In the genomic region with DNA sequence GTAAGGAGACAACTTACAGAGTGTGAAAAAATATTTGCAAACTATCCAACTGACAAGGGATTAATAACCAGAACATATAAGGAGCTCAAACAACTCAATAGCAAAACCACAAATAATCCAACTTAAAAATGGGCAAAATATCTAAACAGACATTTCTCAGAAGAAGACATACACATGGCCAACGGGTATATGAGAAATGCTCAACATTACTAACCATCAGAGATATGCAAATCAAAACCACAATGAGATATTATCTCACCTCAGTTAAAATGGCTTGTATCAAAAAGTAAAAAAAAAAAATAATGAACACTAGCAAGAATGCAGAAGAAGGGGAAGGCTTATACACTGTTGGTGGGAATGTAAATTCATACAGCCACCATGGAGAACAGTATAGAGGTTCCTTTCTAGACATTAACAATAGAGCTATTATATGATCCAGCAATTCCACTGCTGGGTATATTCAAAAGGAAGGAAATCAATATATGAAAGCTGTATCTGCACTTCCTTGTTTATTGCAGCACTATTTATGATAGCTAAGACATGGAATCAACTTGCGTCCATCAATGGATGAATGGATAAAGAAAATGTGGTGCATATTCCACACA, we compare ENCODE assay signal across 38 cellular contexts.
"Had no signal": no experiment of that assay in that cellular context is flagged by ENCODE, and none has a peak within 500 bp of the region (broad histone marks: within the 10 kb centered on the region; RNA-seq: fewer than 3 reads in every experiment).

No MANE protein-coding gene starts in this region.

- H3K4me3 Mint-ChIP-seq: activated CD4-positive, alpha-beta memory T cell treated with anti-CD3 and anti-CD28 coated beads, Interleukin-2, amount 10 ng/mL, durations not matched to agents 7 days and 5 days; activated CD8-positive, alpha-beta memory T cell treated with anti-CD3 and anti-CD28 coated beads, Interleukin-2, amount 10 ng/mL, durations not matched to agents 7 days and 5 days; activated naive CD8-positive, alpha-beta T cell treated with anti-CD3 and anti-CD28 coated beads for 36 hours had no signal

- H3K4me1 Mint-ChIP-seq: activated CD4-positive, alpha-beta memory T cell treated with anti-CD3 and anti-CD28 coated beads, Interleukin-2, amount 10 ng/mL, durations not matched to agents 7 days and 5 days; activated CD8-positive, alpha-beta memory T cell treated with anti-CD3 and anti-CD28 coated beads, Interleukin-2, amount 10 ng/mL, durations not matched to agents 7 days and 5 days; activated naive CD8-positive, alpha-beta T cell treated with anti-CD3 and anti-CD28 coated beads for 36 hours had no signal

- H3K36me3 ChIP-seq: ascending aorta, breast epithelium, Peyer's patch, SJSA1, WERI-Rb-1 had no signal

- H3K9me3 Mint-ChIP-seq: activated CD4-positive, alpha-beta memory T cell treated with anti-CD3 and anti-CD28 coated beads, Interleukin-2, amount 10 ng/mL, durations not matched to agents 7 days and 5 days had no signal

- H3K27me3 Mint-ChIP-seq: activated CD4-positive, alpha-beta memory T cell treated with anti-CD3 and anti-CD28 coated beads, Interleukin-2, amount 10 ng/mL, durations not matched to agents 7 days and 5 days; activated CD8-positive, alpha-beta memory T cell treated with anti-CD3 and anti-CD28 coated beads, Interleukin-2, amount 10 ng/mL, durations not matched to agents 7 days and 5 days; activated naive CD8-positive, alpha-beta T cell treated with anti-CD3 and anti-CD28 coated beads for 36 hours had no signal

- H3K36me3 Mint-ChIP-seq: activated CD8-positive, alpha-beta memory T cell treated with anti-CD3 and anti-CD28 coated beads, Interleukin-2, amount 10 ng/mL, durations not matched to agents 7 days and 5 days; activated naive CD8-positive, alpha-beta T cell treated with anti-CD3 and anti-CD28 coated beads for 36 hours had no signal

- H3K4me3 ChIP-seq: ascending aorta, body of pancreas, breast epithelium, Peyer's patch, SJSA1 had no signal

- H3K27me3 ChIP-seq: ascending aorta, body of pancreas, breast epithelium, Peyer's patch, SJSA1 had no signal

- H3K4me1 ChIP-seq: ascending aorta, body of pancreas, breast epithelium, Peyer's patch, SJSA1 had no signal

- H3K27ac Mint-ChIP-seq: activated CD4-positive, alpha-beta memory T cell treated with anti-CD3 and anti-CD28 coated beads, Interleukin-2, amount 10 ng/mL, durations not matched to agents 7 days and 5 days; activated CD8-positive, alpha-beta memory T cell treated with anti-CD3 and anti-CD28 coated beads, Interleukin-2, amount 10 ng/mL, durations not matched to agents 7 days and 5 days; activated naive CD8-positive, alpha-beta T cell treated with anti-CD3 and anti-CD28 coated beads for 36 hours had no signal

- H3K27ac ChIP-seq: ascending aorta, body of pancreas, breast epithelium, Peyer's patch, SJSA1, WERI-Rb-1 had no signal

- H3K9me3 ChIP-seq: ascending aorta, body of pancreas, breast epithelium, Peyer's patch, SJSA1 had no signal

- DNase-seq: activated CD4-positive, alpha-beta memory T cell treated with anti-CD3 and anti-CD28 coated beads, Interleukin-2, amount 10 ng/mL, durations not matched to agents 7 days and 5 days; activated CD4-positive, alpha-beta T cell treated with anti-CD3 and anti-CD28 coated beads for 1 hour; activated CD4-positive, alpha-beta T cell treated with anti-CD3 and anti-CD28 coated beads for 48 hours; activated CD4-positive, CD25-positive, alpha-beta regulatory T cell; activated CD8-positive, alpha-beta memory T cell treated with anti-CD3 and anti-CD28 coated beads for 24 hours; activated CD8-positive, alpha-beta memory T cell treated with anti-CD3 and anti-CD28 coated beads, Interleukin-2, amount 10 ng/mL, durations not matched to agents 7 days and 5 days; activated CD8-positive, alpha-beta memory T cell treated with anti-CD3 and anti-CD28 coated beads, Interleukin-2, amount 50 U/mL, for 48 hours; activated effector memory CD4-positive, alpha-beta T cell treated with anti-CD3 and anti-CD28 coated beads, Interleukin-2, amount 50 U/mL, for 16 hours; activated naive CD4-positive, alpha-beta T cell; activated naive CD4-positive, alpha-beta T cell treated with anti-CD3 and anti-CD28 coated beads, Interleukin-2, amount 50 U/mL, for 16 hours; activated naive CD8-positive, alpha-beta T cell treated with anti-CD3 and anti-CD28 coated beads for 36 hours; activated T-cell treated with anti-CD3 and anti-CD28 coated beads, Interleukin-2, amount 50 U/mL, for 48 hours; amygdala; body of pancreas; Kasumi-1; MM.1S; MV-4-11; NCI-H1092 treated with DMSO at 0.1 percent for 48 hours; NCI-H1417; NCI-H1930; NCI-H2081 treated with DMSO at 0.1 percent for 48 hours; NCI-H226; NCI-H446 treated with DMSO at 0.1 percent for 48 hours; NCI-H524; NCI-H748 treated with DMSO at 0.1 percent for 48 hours; NK-92 treated with Interleukin-12 subunit alpha and Interleukin-12 subunit beta, amount 100 ng/mL, for 24 hours; PC-3; Peyer's patch; RPMI8226; SHP77 treated with DMSO at 0.1 percent for 48 hours; SW 1271; T-helper 1 cell; T-helper 2 cell; T-helper 9 cell; WERI-Rb-1 had no signal

- ATAC-seq: activated CD8-positive, alpha-beta memory T cell treated with anti-CD3 and anti-CD28 coated beads, Interleukin-2, amount 10 ng/mL, durations not matched to agents 7 days and 5 days; body of pancreas; PC-3 had no signal
